15 cellular contexts compared by ENCODE assay signal in genomic region chr2:207763308-207763707, GRCh38. TPM values are rescaled to one million over a fixed set of nuclear protein-coding genes. Genes with fewer than 3 reads are reported as not detected.
A peak's percentile ranks its signal among the peaks of the same experiment; 100 is the strongest.
DNase-seq lines count a peak whose midpoint lies in the region; ATAC-seq, FAIRE-seq and TF ChIP-seq lines count a peak whose summit lies in the region.
"Had no signal": no experiment of that assay in that cellular context is flagged by ENCODE, and none has a peak within 500 bp of the region (broad histone marks: within the 10 kb centered on the region; RNA-seq: fewer than 3 reads in every experiment).

No MANE protein-coding gene starts in this region.

- no peak overlapping the region for H2BK5ac ChIP-seq in H9 (ENCODE audit: insufficient read length, low read length)

- H3K36me3 Mint-ChIP-seq in H9 (ENCODE audit: insufficient read depth in 1 of 3, low read depth in 3 of 3) (peaks cover 34 to 88% (median 82%) of the 10 kb centered on the region in 3 experiments), WTC11 (peaks cover 55% of the 10 kb centered on the region), Calu3 (ENCODE audit: insufficient read depth, unreplicated experiment) (peaks cover 66% of the 10 kb centered on the region)

- no peaks in the 10 kb centered on the region for H3K27me3 ChIP-seq in H9 (ENCODE audit: insufficient read depth, low read length)
- H3K27me3 ChIP-seq in HepG2 (ENCODE audit: control insufficient read depth in 1 of 2, insufficient read depth in 2 of 2, low read length in 2 of 2), result no peaks in the 10 kb centered on the region; a peak in 1 of 5 replicates
- H3K27me3 ChIP-seq in small intestine (ENCODE audit: control insufficient read depth in 2 of 2, insufficient read depth in 2 of 2, low read length in 2 of 2), result no peaks in the 10 kb centered on the region
- H3K27me3 ChIP-seq: SJCRH30 had no signal

- no peak for TF ChIP-seq RAD21 in HepG2 (CRISPR knock-in tag; IDR thresholded peaks at IDR 0.05)

- H3K9ac ChIP-seq in H9 (ENCODE audit: extremely low read depth, insufficient read length, low read length) (no peak overlapping the region), HepG2 (ENCODE audit: insufficient read depth, low read depth, low read length) (no peak overlapping the region), kidney (ENCODE audit: low read length in 2 of 2) (no peak overlapping the region)

- no peak overlapping the region for H3K14ac ChIP-seq in H9 (ENCODE audit: insufficient read depth, low read length)

- H3K23me2 ChIP-seq in H9 (ENCODE audit: insufficient read length, low read depth, low read length, poor library complexity, severe bottlenecking), result peaks cover 23% of the 10 kb centered on the region

- no peak overlapping the region for H3K23ac ChIP-seq in H9 (ENCODE audit: insufficient read length, low read depth, low read length)

- H3K9me3 Mint-ChIP-seq in H9 (no peaks in the 10 kb centered on the region; a peak in 1 of 5 replicates), WTC11 (no peaks in the 10 kb centered on the region), Calu3 (ENCODE audit: low read depth, unreplicated experiment) (no peaks in the 10 kb centered on the region)

- H2BK120ac ChIP-seq in H9 (ENCODE audit: low read depth, low read length, poor library complexity, severe bottlenecking), result no peak overlapping the region

- H3K4ac ChIP-seq in H9 (ENCODE audit: low read depth, low read length), result no peak overlapping the region

- intact Hi-C loops in HepG2 (cut with micrococcal nuclease; ENCODE audit: unreplicated experiment), result no loop called here
- intact Hi-C loops in Calu3 (cut with micrococcal nuclease; ENCODE audit: unreplicated experiment), result no loop called here
- intact Hi-C loops in kidney (cut with DNase I), result no loop called here

- H4K91ac ChIP-seq in H9 (ENCODE audit: insufficient read length, low read depth, low read length), result no peak overlapping the region

- no TSS peak for BruUV-seq in HepG2 (replicated peaks; lab: Mats Ljungman, UMichigan)
- BruUV-seq in Calu3 (replicated peaks; lab: Mats Ljungman, UMichigan), result no TSS peak

- H3T11ph ChIP-seq in H9 (ENCODE audit: low read length), result no peak overlapping the region

- H3K9me3 ChIP-seq in H9 (ENCODE audit: control insufficient read depth, low read depth, low read length) (no peaks in the 10 kb centered on the region), HepG2 (ENCODE audit: low read length) (no peaks in the 10 kb centered on the region), small intestine (ENCODE audit: control insufficient read depth, low read depth) (no peaks in the 10 kb centered on the region), kidney (ENCODE audit: control insufficient read depth in 1 of 2, low read length in 2 of 2) (no peaks in the 10 kb centered on the region)
- H3K9me3 ChIP-seq: SJCRH30 had no signal

- no peak overlapping the region for H2BK15ac ChIP-seq in H9 (ENCODE audit: low read depth, low read length)

- H2AFZ ChIP-seq in H9 (ENCODE audit: low read length) (no peak overlapping the region), HepG2 (ENCODE audit: low read length) (no peak overlapping the region)

- POLR2A ChIA-PET in WTC11 (lab: Charles Lee), result interaction anchor here (0.6 to 0.8 kb wide), 3 partner anchors 29 to 138 kb away, joined by 3 to 4 read pairs (median 3); no protein-coding TSS in a partner anchor
- POLR2A ChIA-PET in HepG2 (lab: Yijun Ruan, JAX), result interaction anchor here (0.6 to 8.6 kb wide), 11 partner anchors 10 to 270 kb away, joined by 3 to 232 read pairs (median 5); partner anchors contain the start of gene METTL21A

- no peak for FAIRE-seq in HepG2 (lab: Jason Lieb, UNC)
- no peak for FAIRE-seq in small intestine (lab: Jason Lieb, UNC)
- FAIRE-seq in kidney (lab: Jason Lieb, UNC), result no peak
- FAIRE-seq: H54, K562 had no signal

- H3K4me1 ChIP-seq in H9 (ENCODE audit: insufficient read depth, low read length) (peaks cover 22% of the 10 kb centered on the region), HepG2 (ENCODE audit: insufficient read depth, low read length) (peaks cover 72% of the 10 kb centered on the region), small intestine (ENCODE audit: control insufficient read depth in 2 of 2, insufficient read depth in 1 of 2, low read depth in 1 of 2, low read length in 1 of 2) (peaks cover 2% of the 10 kb centered on the region in 2 donors), kidney (ENCODE audit: control insufficient read depth in 1 of 2, insufficient read depth in 1 of 2, low read depth in 1 of 2, low read length in 2 of 2) (peaks cover 8 to 14% of the 10 kb centered on the region in 2 donors)
- H3K4me1 ChIP-seq: SJCRH30 had no signal

- peak in 1 of 2 experiments; percentile 14; a peak in 1 of 4 replicates for TF ChIP-seq POLR2A in HepG2 (IDR thresholded peaks at IDR 0.05; ENCODE audit: insufficient read depth in 1 of 2, low read depth in 2 of 2, low read length in 2 of 2)

- H3K4me3 Mint-ChIP-seq in H9, result peak overlapping the region; percentile 41 to 96
- peak overlapping the region; percentile 62 for H3K4me3 Mint-ChIP-seq in WTC11
- no peak overlapping the region for H3K4me3 Mint-ChIP-seq in Calu3 (ENCODE audit: low read depth, unreplicated experiment)

- peaks cover 34% of the 10 kb centered on the region; the same call in 1 of the 2 replicates for H3K79me2 ChIP-seq in H9 (ENCODE audit: insufficient read depth, low read length)
- peaks cover 73% of the 10 kb centered on the region for H3K79me2 ChIP-seq in HepG2 (ENCODE audit: insufficient read depth, low read length)

- peak overlapping the region; percentile 6 for H3K4me2 ChIP-seq in H9 (ENCODE audit: insufficient read depth, insufficient read length, low read length)
- peak overlapping the region; percentile 87 for H3K4me2 ChIP-seq in HepG2 (ENCODE audit: low read depth, low read length)

- H4K8ac ChIP-seq in H9 (replicated peaks; ENCODE audit: insufficient read length, low read depth, low read length), result no peak overlapping the region

- H3K27me3 Mint-ChIP-seq in H9 (ENCODE audit: low read depth), result no peaks in the 10 kb centered on the region
- H3K27me3 Mint-ChIP-seq in WTC11 (ENCODE audit: low read depth), result no peaks in the 10 kb centered on the region
- no peaks in the 10 kb centered on the region for H3K27me3 Mint-ChIP-seq in Calu3 (ENCODE audit: unreplicated experiment)

- H3K4me1 Mint-ChIP-seq in H9 (peaks cover 68 to 81% of the 10 kb centered on the region in 2 experiments), WTC11 (peaks cover 74% of the 10 kb centered on the region), Calu3 (ENCODE audit: low read depth, unreplicated experiment) (peaks cover 48% of the 10 kb centered on the region)

- no peak for TF ChIP-seq EP300 in HepG2 (IDR thresholded peaks at IDR 0.05; ENCODE audit: low read depth in 2 of 2, low read length in 2 of 2)
- no peak for TF ChIP-seq EP300 in HepG2 (CRISPR knock-in tag; IDR thresholded peaks at IDR 0.05; ENCODE audit: borderline replicate concordance)

- H3K27ac ChIP-seq in H9 (ENCODE audit: insufficient read length, low read depth, low read length) (no peak overlapping the region), HepG2 (ENCODE audit: extremely low read length, insufficient read depth, low read length) (no peak overlapping the region), small intestine (ENCODE audit: low read depth in 1 of 2, low read length in 1 of 2) (no peak overlapping the region), kidney (ENCODE audit: low read depth in 2 of 2, low read length in 2 of 2) (no peak overlapping the region)
- H3K27ac ChIP-seq: SJCRH30 had no signal

- in situ Hi-C loops in HepG2 (cut with HindIII; ENCODE audit: extremely low pct_ligation_motif_present, low pct_unique_long_range_greater_than_20kb), result no loop called here

- H2BK20ac ChIP-seq in H9 (ENCODE audit: low read depth, low read length, poor library complexity, severe bottlenecking), result no peak overlapping the region

- DNase-seq in H9 (no peak), WTC11 (ENCODE audit: low spot score) (no peak), HepG2 (ENCODE audit: low spot score) (no peak), small intestine (peak; percentile 66), NCI-H2171 treated with DMSO at 0.1 percent for 48 hours (lab: John Stamatoyannopoulos, UW) (no peak), Calu3 (no peak), kidney (no peak)
- DNase-seq: C1 segment of cervical spinal cord, NCI-H1436, NCI-H2029 treated with DMSO at 0.1 percent for 48 hours, NCI-H748 treated with DMSO at 0.1 percent for 48 hours, PC-3, SJCRH30 had no signal

- no peak overlapping the region for H4K5ac ChIP-seq in H9 (ENCODE audit: insufficient read length, low read depth, low read length)

- H2BK12ac ChIP-seq in H9 (ENCODE audit: insufficient read length, low read depth, low read length), result no peak overlapping the region

- no peak overlapping the region for H3K4me3 ChIP-seq in HepG2 (replicated peaks in 1 of 3; ENCODE audit: insufficient read depth in 1 of 3, low read depth in 2 of 3, low read length in 3 of 3)
- peak overlapping the region in 1 of 2 donors; percentile 20 for H3K4me3 ChIP-seq in small intestine (ENCODE audit: low read depth in 1 of 2, low read length in 2 of 2)
- no peak overlapping the region for H3K4me3 ChIP-seq in kidney (ENCODE audit: low read length in 2 of 2)
- H3K4me3 ChIP-seq: K562, SJCRH30 had no signal

- H4K20me1 ChIP-seq in H9 (ENCODE audit: control insufficient read depth, insufficient read depth, insufficient read length) (peaks cover 5% of the 10 kb centered on the region), HepG2 (ENCODE audit: insufficient read depth, low read length) (peaks cover 73% of the 10 kb centered on the region)

- H3K27ac Mint-ChIP-seq in H9 (0 out of 7 replicates have a peak overlapping the region, but pooled peaks of 1 of the 3 experiments have one; percentile 1), WTC11 (0 out of 2 replicates have a peak overlapping the region, but pooled peaks have one; percentile 54), Calu3 (ENCODE audit: unreplicated experiment) (no peak overlapping the region)

- H2AK5ac ChIP-seq in H9 (ENCODE audit: insufficient read length, low read length), result no peak overlapping the region

- no peak overlapping the region for H3K18ac ChIP-seq in H9 (ENCODE audit: insufficient read length, low read depth, low read length)

- TF ChIP-seq CTCF in H9 (conservative IDR thresholded peaks at IDR 0.05), result no peak
- no peak for TF ChIP-seq CTCF in WTC11 (IDR thresholded peaks at IDR 0.05)
- TF ChIP-seq CTCF in HepG2 (CRISPR knock-in tag; IDR thresholded peaks at IDR 0.05), result no peak
- TF ChIP-seq CTCF in Calu3 (IDR thresholded peaks at IDR 0.05; ENCODE audit: unreplicated experiment), result no peak
- TF ChIP-seq CTCF in kidney (IDR thresholded peaks at IDR 0.05; ENCODE audit: borderline replicate concordance, extremely low read depth, insufficient read depth), result no peak

- H3K36me3 ChIP-seq in HepG2 (replicated peaks in 1 of 2; ENCODE audit: control insufficient read depth in 1 of 2, insufficient read depth in 2 of 2, low read length in 2 of 2) (peaks cover 21 to 67% of the 10 kb centered on the region in 2 experiments), small intestine (ENCODE audit: control insufficient read depth in 2 of 2, insufficient read depth in 2 of 2, low read length in 2 of 2) (peaks cover 4 to 17% of the 10 kb centered on the region in 2 donors), kidney (ENCODE audit: control insufficient read depth in 1 of 2, insufficient read depth in 2 of 2, low read length in 2 of 2) (peaks cover 0 to 3% of the 10 kb centered on the region in 2 donors)
- H3K36me3 ChIP-seq: SJCRH30 had no signal

- CTCF ChIA-PET in WTC11 (lab: Charles Lee) (interaction anchor here (0.6 to 1.9 kb wide), 4 partner anchors 17 to 277 kb away, joined by 3 to 14 read pairs (median 4); partner anchors contain the start of gene METTL21A), HepG2 (lab: Yijun Ruan, JAX; ENCODE audit: low intra/inter-chr PET ratio, low total read pairs) (no interaction called here), Calu3 (lab: Charles Lee) (no interaction called here)

- ATAC-seq in WTC11, result no peak
- no peak for ATAC-seq in HepG2
- ATAC-seq: K562, PC-3 had no signal

- WGBS in H9 (ENCODE audit: extremely low coverage, insufficient read length, low lambda C conversion rate), result no CpG with 5 or more reads among the region's 3 CpGs
- 79% methylated on average over 3 of the region's 3 CpGs for WGBS in HepG2 (ENCODE audit: low lambda C conversion rate)
- WGBS in small intestine, 3 donors, result 17 to 69% (median 31%) methylated on average over 3 of the region's 3 CpGs

- H3K79me1 ChIP-seq in H9 (ENCODE audit: insufficient read depth, low read depth, low read length, poor library complexity, severe bottlenecking), result no peaks in the 10 kb centered on the region

- H3K56ac ChIP-seq in H9 (ENCODE audit: insufficient read length, low read depth, low read length), result no peak overlapping the region

RNA-seq across cellular contexts. Expression of gene FZD5, which starts 6.4 kb away (rescaled TPM):
- 120 and 122 TPM in 2 replicates for total RNA-seq in H9 (2021)
- total RNA-seq in WTC11 (2021), result 52.8 to 103 TPM (median 53.7 TPM) in 3 replicates
- 28.9 and 34.3 TPM in 2 replicates for total RNA-seq in HepG2 (2016; rRNA removed; fragmentation: Illumina TruSeq; extraction: Trizol)
- 3.1 and 4.0 TPM in 2 replicates for total RNA-seq in HepG2 (2016; cell fraction: cytosol; rRNA removed; fragmentation: Illumina TruSeq; extraction: Trizol; ENCODE audit: low read depth)
- 27.1 and 33.9 TPM in 2 replicates for total RNA-seq in HepG2 (2016; cell fraction: insoluble cytoplasmic fraction; rRNA removed; fragmentation: Illumina TruSeq; extraction: Trizol)
- total RNA-seq in HepG2 (2016; cell fraction: membrane; rRNA removed; fragmentation: Illumina TruSeq; extraction: Trizol), result 17.9 and 18.6 TPM in 2 replicates
- 49.9 and 55.0 TPM in 2 replicates for total RNA-seq in HepG2 (2016; cell fraction: nucleus; rRNA removed; fragmentation: Illumina TruSeq; extraction: Trizol)
- polyA plus RNA-seq in HepG2 (2011; rRNA removed), result 25.3 and 29.1 TPM in 2 replicates
- polyA plus RNA-seq in HepG2 (2011; cell fraction: cytosol; rRNA removed), result 17.7 and 21.9 TPM in 2 replicates
- polyA plus RNA-seq in HepG2 (2011; cell fraction: nucleus; rRNA removed), result 46.8 and 48.3 TPM in 2 replicates
- 41.5 and 51.6 TPM in 2 replicates for polyA plus RNA-seq in HepG2 (2012)
- 1.9 and 2.0 TPM in 2 replicates for polyA plus RNA-seq in HepG2 (2016; cell fraction: cytosol; fragmentation: Illumina TruSeq; extraction: Trizol; ENCODE audit: low read depth)
- polyA plus RNA-seq in HepG2 (2016; cell fraction: insoluble cytoplasmic fraction; fragmentation: Illumina TruSeq; extraction: Trizol; ENCODE audit: low read depth), result 21.1 and 22.9 TPM in 2 replicates
- 6.8 and 7.4 TPM in 2 replicates for polyA plus RNA-seq in HepG2 (2016; cell fraction: membrane; fragmentation: Illumina TruSeq; extraction: Trizol; ENCODE audit: low read depth)
- polyA plus RNA-seq in HepG2 (2016; cell fraction: nucleus; fragmentation: Illumina TruSeq; extraction: Trizol; ENCODE audit: insufficient read depth, low read depth), result 38.4 and 40.1 TPM in 2 replicates
- 4.3 and 130 TPM in 2 replicates for polyA minus RNA-seq in HepG2 (2011; rRNA and poly(A)+ RNA removed; ENCODE audit: low replicate concordance)
- polyA minus RNA-seq in HepG2 (2011; cell fraction: cytosol; rRNA and poly(A)+ RNA removed), result 61.0 and 69.9 TPM in 2 replicates
- 116 and 135 TPM in 2 replicates for polyA minus RNA-seq in HepG2 (2011; cell fraction: nucleus; rRNA and poly(A)+ RNA removed)
- 10 to 100 TPM in 2 of 3 donors, 1 to 10 TPM in 1; 8.7 to 18.5 (median 10.3) TPM for polyA plus RNA-seq in small intestine
- total RNA-seq in Calu3 (2022), result 20.4 and 22.2 TPM in 2 replicates
- total RNA-seq in kidney, result 24.2 TPM
- polyA plus RNA-seq in kidney (ENCODE audit: insufficient read depth, low read depth, low replicate concordance), result 4.1 TPM

RNA-seq across cellular contexts. Expression of gene CCNYL1, which starts 51.9 kb away (rescaled TPM):
- total RNA-seq in H9 (2021), result 27.0 and 28.1 TPM in 2 replicates
- 26.6 to 31.6 TPM (median 28.1 TPM) in 3 replicates for total RNA-seq in WTC11 (2021)
- 12.5 and 20.2 TPM in 2 replicates for total RNA-seq in HepG2 (2016; rRNA removed; fragmentation: Illumina TruSeq; extraction: Trizol)
- total RNA-seq in HepG2 (2016; cell fraction: cytosol; rRNA removed; fragmentation: Illumina TruSeq; extraction: Trizol; ENCODE audit: low read depth), result 27.0 and 29.5 TPM in 2 replicates
- total RNA-seq in HepG2 (2016; cell fraction: insoluble cytoplasmic fraction; rRNA removed; fragmentation: Illumina TruSeq; extraction: Trizol), result 10.0 and 17.8 TPM in 2 replicates
- total RNA-seq in HepG2 (2016; cell fraction: membrane; rRNA removed; fragmentation: Illumina TruSeq; extraction: Trizol), result 33.7 and 38.3 TPM in 2 replicates
- 16.4 and 19.2 TPM in 2 replicates for total RNA-seq in HepG2 (2016; cell fraction: nucleus; rRNA removed; fragmentation: Illumina TruSeq; extraction: Trizol)
- polyA plus RNA-seq in HepG2 (2011; rRNA removed), result 13.8 and 16.2 TPM in 2 replicates
- polyA plus RNA-seq in HepG2 (2011; cell fraction: cytosol; rRNA removed), result 6.9 and 11.0 TPM in 2 replicates
- polyA plus RNA-seq in HepG2 (2011; cell fraction: nucleus; rRNA removed), result 9.8 and 10.3 TPM in 2 replicates
- 17.2 and 21.4 TPM in 2 replicates for polyA plus RNA-seq in HepG2 (2012)
- 43.2 and 48.7 TPM in 2 replicates for polyA plus RNA-seq in HepG2 (2016; cell fraction: cytosol; fragmentation: Illumina TruSeq; extraction: Trizol; ENCODE audit: low read depth)
- 35.4 and 41.7 TPM in 2 replicates for polyA plus RNA-seq in HepG2 (2016; cell fraction: insoluble cytoplasmic fraction; fragmentation: Illumina TruSeq; extraction: Trizol; ENCODE audit: low read depth)
- polyA plus RNA-seq in HepG2 (2016; cell fraction: membrane; fragmentation: Illumina TruSeq; extraction: Trizol; ENCODE audit: low read depth), result 77.8 and 84.1 TPM in 2 replicates
- 34.4 and 39.4 TPM in 2 replicates for polyA plus RNA-seq in HepG2 (2016; cell fraction: nucleus; fragmentation: Illumina TruSeq; extraction: Trizol; ENCODE audit: insufficient read depth, low read depth)
- polyA minus RNA-seq in HepG2 (2011; rRNA and poly(A)+ RNA removed; ENCODE audit: low replicate concordance), result 3.2 and 9.0 TPM in 2 replicates
- polyA minus RNA-seq in HepG2 (2011; cell fraction: cytosol; rRNA and poly(A)+ RNA removed), result 16.2 and 19.4 TPM in 2 replicates
- 19.1 and 23.7 TPM in 2 replicates for polyA minus RNA-seq in HepG2 (2011; cell fraction: nucleus; rRNA and poly(A)+ RNA removed)
- polyA plus RNA-seq in small intestine, result 10 to 100 TPM in 2 of 3 donors, 1 to 10 TPM in 1; 8.2 to 15.2 (median 15.1) TPM
- 13.7 and 16.3 TPM in 2 replicates for total RNA-seq in Calu3 (2022)
- total RNA-seq in kidney, result 14.6 TPM
- polyA plus RNA-seq in kidney (ENCODE audit: insufficient read depth, low read depth, low replicate concordance), result 6.7 TPM
